13 cellular contexts compared by ENCODE assay signal in genomic region chr11:69155302-69156198, GRCh38. TPM values are rescaled to one million over a fixed set of nuclear protein-coding genes. Genes with fewer than 3 reads are reported as not detected.
DNase-seq lines count a peak whose midpoint lies in the region; TF ChIP-seq lines count a peak whose summit lies in the region.
"Had no signal": no experiment of that assay in that cellular context is flagged by ENCODE, and none has a peak within 500 bp of the region (broad histone marks: within the 10 kb centered on the region; RNA-seq: fewer than 3 reads in every experiment).

TSS of gene SMIM38 (plus strand) at chr11:69155935. CDS start at chr11:69157847, 1,912 bp downstream.

- H3K36me3 Mint-ChIP-seq in CD8-positive, alpha-beta memory T cell, result no peaks in the 10 kb centered on the region

- DNase-seq in Ammon's horn (ENCODE audit: low spot score) (peak; percentile 44), mammary epithelial cell (no peak), neuronal stem cell (ENCODE audit: low spot score) (no peak), lower leg skin (ENCODE audit: low spot score in 2 of 2) (no peak), occipital lobe (lab: John Stamatoyannopoulos, UW) (no peak), HPDE6-E6E7 (ENCODE audit: extremely low spot score) (no peak)
- no peak for DNase-seq in CD8-positive, alpha-beta memory T cell
- DNase-seq: activated CD4-positive, alpha-beta T cell treated with anti-CD3 and anti-CD28 coated beads for 48 hours; NCI-H1930 had no signal

- in situ Hi-C loops in GM18951 (cut with MboI; ENCODE audit: low sequenced_read_pairs, unreplicated experiment) (no loop called here), mammary epithelial cell (cut with MboI; ENCODE audit: low sequenced_read_pairs in 2 of 2) (no loop called here)

- POLR2A ChIA-PET in CD8-positive, alpha-beta memory T cell (lab: Charles Lee), result no interaction called here

- H4K20me1 ChIP-seq in mammary epithelial cell (ENCODE audit: insufficient read depth, low read length), result no peaks in the 10 kb centered on the region

- CTCF ChIA-PET in mammary epithelial cell (lab: Charles Lee; ENCODE audit: low non-redundant PET), result no interaction called here
- CTCF ChIA-PET in CD8-positive, alpha-beta memory T cell (lab: Charles Lee), result no interaction called here

- H2BK12ac ChIP-seq in neuronal stem cell (ENCODE audit: low read length), result peak within 1 kb of the TSS; percentile 92

- no peaks in the 10 kb centered on the region for H3K36me3 ChIP-seq in mammary epithelial cell (ENCODE audit: insufficient read depth, low read length)
- H3K36me3 ChIP-seq in neuronal stem cell (replicated peaks in 1 of 2; ENCODE audit: control insufficient read depth in 2 of 2, insufficient read depth in 2 of 2, low read length in 2 of 2), result no peaks in the 10 kb centered on the region
- no peaks in the 10 kb centered on the region for H3K36me3 ChIP-seq in CD8-positive, alpha-beta memory T cell (ENCODE audit: insufficient read depth, low read length)
- H3K36me3 ChIP-seq: thoracic aorta had no signal

- H3K27ac ChIP-seq in mammary epithelial cell (ENCODE audit: insufficient read depth, low read depth, low read length) (no peak within 1 kb of the TSS), neuronal stem cell (replicated peaks; ENCODE audit: low read length) (peak within 1 kb of the TSS; percentile 83)
- no peak within 1 kb of the TSS for H3K27ac ChIP-seq in CD8-positive, alpha-beta memory T cell (ENCODE audit: low read depth, low read length)

- TF ChIP-seq POLR2A in GM18951 (IDR thresholded peaks at IDR 0.05; ENCODE audit: extremely low read depth, insufficient read depth, insufficient read length) (peak; percentile 23), lower leg skin (IDR thresholded peaks at IDR 0.05) (no peak)

- H3K23ac ChIP-seq in neuronal stem cell (ENCODE audit: low read depth, low read length, poor library complexity), result peak within 1 kb of the TSS; percentile 56

- H2AFZ ChIP-seq in mammary epithelial cell (ENCODE audit: low read depth, low read length) (peak within 1 kb of the TSS; percentile 92), neuronal stem cell (ENCODE audit: low read length) (peak within 1 kb of the TSS; percentile 99)

- H3K4me1 ChIP-seq in mammary epithelial cell (ENCODE audit: insufficient read depth, low read length) (peaks cover 14% of the 10 kb centered on the region), neuronal stem cell (ENCODE audit: control insufficient read depth in 2 of 2, insufficient read depth in 1 of 2, low read depth in 1 of 2, low read length in 2 of 2) (peaks cover 19 to 27% of the 10 kb centered on the region in 2 donors)
- H3K4me1 ChIP-seq in CD8-positive, alpha-beta memory T cell (ENCODE audit: insufficient read depth, low read length), result no peaks in the 10 kb centered on the region

- H4K8ac ChIP-seq in neuronal stem cell (ENCODE audit: low read depth, low read length), result no peak within 1 kb of the TSS

- peak within 1 kb of the TSS; percentile 99 for H2AK5ac ChIP-seq in neuronal stem cell (ENCODE audit: low read depth, low read length)

- H3K9me3 ChIP-seq in mammary epithelial cell (replicated peaks; ENCODE audit: insufficient read depth, low read length), result no peaks in the 10 kb centered on the region
- H3K9me3 ChIP-seq in neuronal stem cell (replicated peaks in 1 of 2; ENCODE audit: control insufficient read depth in 2 of 2, insufficient read depth in 1 of 2, low read depth in 1 of 2, low read length in 2 of 2), result peaks cover 0 to 4% of the 10 kb centered on the region in 2 donors
- no peaks in the 10 kb centered on the region for H3K9me3 ChIP-seq in CD8-positive, alpha-beta memory T cell (ENCODE audit: low read length)
- H3K9me3 ChIP-seq: thoracic aorta had no signal

- WGBS in mammary epithelial cell (ENCODE audit: low coverage, missing lambda C conversion rate), result 72% methylated on average over 26 of the region's 32 CpGs
- no CpG with 5 or more reads among the region's 32 CpGs for WGBS in neuronal stem cell (ENCODE audit: extremely low coverage in 2 of 2, insufficient read length in 2 of 2, insufficient replicate concordance in 1 of 2), 2 donors
- 63 to 64% methylated on average over 29 to 31 of the region's 32 CpGs for WGBS in lower leg skin, 2 donors

- no TSS peak for BruUV-seq in mammary epithelial cell (replicated peaks; lab: Mats Ljungman, UMichigan)

- peak within 1 kb of the TSS; percentile 56 for H3K14ac ChIP-seq in neuronal stem cell (ENCODE audit: low read length)

- H3K4me1 Mint-ChIP-seq in CD8-positive, alpha-beta memory T cell, result no peaks in the 10 kb centered on the region

- H3K79me2 ChIP-seq in mammary epithelial cell (ENCODE audit: insufficient read depth, low read length), result no peaks in the 10 kb centered on the region

- H3K27me3 ChIP-seq in mammary epithelial cell (ENCODE audit: insufficient read depth, low read length) (no peaks in the 10 kb centered on the region), neuronal stem cell (ENCODE audit: control insufficient read depth in 3 of 3, insufficient read depth in 3 of 3, low read depth in 1 of 3, low read length in 3 of 3) (peaks cover 0 to 13% (median 0%) of the 10 kb centered on the region in 3 experiments)
- H3K27me3 ChIP-seq in CD8-positive, alpha-beta memory T cell (ENCODE audit: insufficient read depth, low read length, poor library complexity, severe bottlenecking), result no peaks in the 10 kb centered on the region

- H3K27me3 Mint-ChIP-seq in CD8-positive, alpha-beta memory T cell, result peaks cover 14 to 16% of the 10 kb centered on the region in 2 donors

- dilution Hi-C loops in mammary epithelial cell (cut with HindIII; ENCODE audit: low sequenced_read_pairs), result no loop called here

- H3K9ac ChIP-seq in mammary epithelial cell (ENCODE audit: insufficient read depth, low read length), result no peak within 1 kb of the TSS
- peak within 1 kb of the TSS; percentile 68 for H3K9ac ChIP-seq in neuronal stem cell (ENCODE audit: low read depth, low read length, poor library complexity)

- H3K4ac ChIP-seq in neuronal stem cell (ENCODE audit: low read length), result peak within 1 kb of the TSS; percentile 96

- peak within 1 kb of the TSS; percentile 67 for H4K91ac ChIP-seq in neuronal stem cell (ENCODE audit: low read depth, low read length, poor library complexity)

- H3K4me3 ChIP-seq in mammary epithelial cell (replicated peaks in 1 of 3; ENCODE audit: insufficient read depth in 1 of 3, low read depth in 2 of 3, low read length in 3 of 3), result no peak within 1 kb of the TSS
- H3K4me3 ChIP-seq in neuronal stem cell (ENCODE audit: low read length in 2 of 2), result no peak within 1 kb of the TSS
- no peak within 1 kb of the TSS for H3K4me3 ChIP-seq in lower leg skin (ENCODE audit: low read depth, poor library complexity, severe bottlenecking)
- H3K4me3 ChIP-seq in CD8-positive, alpha-beta memory T cell (ENCODE audit: low read length), result no peak within 1 kb of the TSS
- H3K4me3 ChIP-seq: lung had no signal

- H3K18ac ChIP-seq in neuronal stem cell (ENCODE audit: low read length), result peak within 1 kb of the TSS; percentile 99

- peak within 1 kb of the TSS; percentile 99 for H2BK15ac ChIP-seq in neuronal stem cell (ENCODE audit: low read length)

- H2BK5ac ChIP-seq in neuronal stem cell (ENCODE audit: low read length), result peak within 1 kb of the TSS; percentile 85

- H3K27ac Mint-ChIP-seq in CD8-positive, alpha-beta memory T cell, result no peak within 1 kb of the TSS

- no peak within 1 kb of the TSS for H3K4me3 Mint-ChIP-seq in CD8-positive, alpha-beta memory T cell

- no peak for TF ChIP-seq CTCF in mammary epithelial cell (conservative IDR thresholded peaks at IDR 0.05 in 1 of 2, IDR thresholded peaks at IDR 0.05 in 1 of 2; ENCODE audit: extremely low read depth in 1 of 2, insufficient read depth in 1 of 2, low read depth in 1 of 2, low read length in 2 of 2)
- TF ChIP-seq CTCF in lower leg skin (IDR thresholded peaks at IDR 0.05), result no peak

- H3K4me2 ChIP-seq in mammary epithelial cell (ENCODE audit: insufficient read depth, low read depth, low read length) (peak within 1 kb of the TSS; percentile 67), neuronal stem cell (ENCODE audit: insufficient read depth, low read length, poor library complexity, severe bottlenecking) (no peak within 1 kb of the TSS)

- no peaks in the 10 kb centered on the region for H3K79me1 ChIP-seq in neuronal stem cell (ENCODE audit: low read depth, low read length)

- intact Hi-C loops in mammary epithelial cell (cut with micrococcal nuclease) (no loop called here), lower leg skin (cut with DNase I; ENCODE audit: low total_unique reads) (no loop called here)

- peak within 1 kb of the TSS; percentile 87 for H2BK120ac ChIP-seq in neuronal stem cell (ENCODE audit: low read depth, low read length)

- peaks cover 0 to under 1% (median 0%) of the 10 kb centered on the region in 5 donors for H3K9me3 Mint-ChIP-seq in CD8-positive, alpha-beta memory T cell

RNA-seq across cellular contexts. Expression of gene SMIM38, which starts in this region (rescaled TPM):
- total RNA-seq in mammary epithelial cell, result under 1 TPM in 1 of 2 donors, not detected in 1; 0.50 TPM
- not detected for polyA plus RNA-seq in mammary epithelial cell
- polyA minus RNA-seq in mammary epithelial cell, result not detected
- 0.26 TPM for polyA plus RNA-seq in neuronal stem cell (2013, experiment 1 of 2)
- polyA plus RNA-seq in neuronal stem cell (2013, experiment 2 of 2), result 0.36 TPM
- 1 to 10 TPM in 2 of 4 donors, under 1 TPM in 2; 0.13 to 1.8 (median 0.98) TPM for total RNA-seq in lower leg skin
- total RNA-seq in CD8-positive, alpha-beta memory T cell, result 1 to 10 TPM; 1.4 to 1.8 TPM
- not detected for polyA plus RNA-seq in CD8-positive, alpha-beta memory T cell
- 0.78 TPM for total RNA-seq in occipital lobe
- total RNA-seq: HT-29 had no signal
